Comparison of ENCODE assay signal across 7 cellular contexts in the genomic region with DNA sequence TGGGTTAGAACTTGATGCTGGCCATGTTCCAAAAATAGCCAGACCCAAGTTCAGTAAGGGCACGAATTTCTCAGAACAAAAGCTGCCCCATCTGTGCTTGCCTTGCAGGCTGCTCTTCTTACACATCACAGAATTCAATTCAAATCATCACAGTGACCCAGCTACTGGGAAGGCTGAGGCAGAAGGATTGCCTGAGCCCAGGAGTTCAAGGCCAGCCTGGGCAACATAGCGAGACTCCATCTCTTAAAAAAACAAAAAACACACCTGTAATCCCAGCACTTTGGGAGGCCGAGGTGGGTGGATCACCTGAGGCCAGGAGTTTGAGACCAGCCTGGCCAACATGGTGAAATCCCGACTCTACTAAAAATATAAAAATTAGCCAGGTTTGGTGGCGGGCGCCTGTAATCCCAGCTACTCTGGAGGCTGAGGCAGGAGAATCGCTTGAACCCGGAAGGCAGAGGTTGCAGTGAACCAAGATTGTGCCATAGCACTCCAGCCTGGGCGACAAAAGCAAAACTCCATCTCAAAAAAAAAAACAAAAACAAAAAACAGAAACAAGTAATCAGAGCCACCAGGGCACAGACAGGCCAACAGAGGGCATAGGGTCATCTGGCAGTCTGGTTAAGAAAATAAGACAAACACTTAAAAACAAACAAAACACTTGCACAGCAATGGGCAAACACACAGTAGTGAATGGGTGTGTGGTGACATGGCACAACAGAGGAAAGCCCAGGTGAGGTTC. TPM values are rescaled to one million over a fixed set of nuclear protein-coding genes. Genes with fewer than 3 reads are reported as not detected.
DNase-seq lines count a peak whose midpoint lies in the region; ATAC-seq and TF ChIP-seq lines count a peak whose summit lies in the region.
"Not testable (repeated sequence)": the region's sequence is repeated elsewhere in the genome, so short reads cannot be mapped to it uniquely, and the experiment has no call there.

No MANE protein-coding gene starts in this region.

- peak overlapping the region; percentile 90 for H3K4me3 Mint-ChIP-seq in activated T-helper 17 cell treated with anti-CD3 and anti-CD28 coated beads, Interleukin-2, amount 50 U/mL, for 72 hours
- peak overlapping the region; percentile 89 to 100 (median 97) for H3K4me3 Mint-ChIP-seq in naive B cell

- peaks cover 66% of the 10 kb centered on the region for H3K36me3 Mint-ChIP-seq in activated T-helper 17 cell treated with anti-CD3 and anti-CD28 coated beads, Interleukin-2, amount 50 U/mL, for 72 hours (ENCODE audit: low read depth)
- H3K36me3 Mint-ChIP-seq in naive B cell = not testable (repeated sequence)

- not testable (repeated sequence) for H3K9me3 ChIP-seq in OCI-LY7 (ENCODE audit: low read length); colonic mucosa; left ventricle myocardium inferior (replicated peaks)

- DNase-seq in GM12864 (ENCODE audit: low read depth); OCI-LY7 (ENCODE audit: low spot score); left ventricle myocardium inferior; naive B cell: not testable (repeated sequence)
- DNase-seq in colonic mucosa = peak; percentile 22

- H3K4me3 ChIP-seq in GM12864 (ENCODE audit: low read depth, low read length) (peak overlapping the region; percentile 95), OCI-LY7 (ENCODE audit: low read depth, low read length, poor library complexity, severe bottlenecking) (peak overlapping the region; percentile 80), colonic mucosa (peak overlapping the region; percentile 55), left ventricle myocardium inferior (peak overlapping the region; percentile 80), skin epidermis (peak overlapping the region in 6 of 7 experiments; percentile 31 to 97 (median 48))

- TSS peak; percentile 64 for BruUV-seq in OCI-LY7 (replicated peaks; lab: Mats Ljungman, UMichigan)

- intact Hi-C loops in OCI-LY7 (cut with micrococcal nuclease; ENCODE audit: unreplicated experiment) = loop anchor here (2.0 kb wide), 1 partner anchor 67 kb away; a partner anchor contains a TSS
- intact Hi-C loops in colonic mucosa (cut with DNase I); left ventricle myocardium inferior (cut with micrococcal nuclease): not testable (repeated sequence)

- TF ChIP-seq CTCF in GM12864 (IDR thresholded peaks at IDR 0.05; ENCODE audit: low read depth, low read length, missing control alignments); OCI-LY7 (conservative IDR thresholded peaks at IDR 0.05; ENCODE audit: low read length); colonic mucosa (IDR thresholded peaks at IDR 0.05); left ventricle myocardium inferior (IDR thresholded peaks at IDR 0.05; ENCODE audit: borderline replicate concordance): not testable (repeated sequence)

- POLR2A ChIA-PET in OCI-LY7 (lab: Charles Lee) = interaction anchor here (1.3 to 1.8 kb wide), 5 partner anchors 10 to 104 kb away, joined by 3 to 11 read pairs (median 5); no protein-coding TSS in a partner anchor

- H3K27me3 ChIP-seq in colonic mucosa; left ventricle myocardium inferior (ENCODE audit: low read depth): not testable (repeated sequence)

- not testable (repeated sequence) for H2AFZ ChIP-seq in OCI-LY7 (ENCODE audit: low read length)

- H3K9me2 ChIP-seq in OCI-LY7 (ENCODE audit: insufficient read depth, low read length) = not testable (repeated sequence)

- H3K27ac ChIP-seq in OCI-LY7 (ENCODE audit: low read depth, low read length, poor library complexity, severe bottlenecking) (peak overlapping the region; percentile 59), colonic mucosa (peak overlapping the region; percentile 91), left ventricle myocardium inferior (replicated peaks) (peak overlapping the region; percentile 98), skin epidermis (peak overlapping the region in 19 of 21 experiments; percentile 64 to 99 (median 95))

- H3K27me3 Mint-ChIP-seq in activated T-helper 17 cell treated with anti-CD3 and anti-CD28 coated beads, Interleukin-2, amount 50 U/mL, for 72 hours; naive B cell: not testable (repeated sequence)

- H3K36me3 ChIP-seq in OCI-LY7 (ENCODE audit: insufficient read depth, low read length) = peaks cover 50% of the 10 kb centered on the region
- H3K36me3 ChIP-seq in colonic mucosa = not testable (repeated sequence)
- H3K36me3 ChIP-seq in left ventricle myocardium inferior = peaks cover 30% of the 10 kb centered on the region

- ATAC-seq in activated T-helper 17 cell treated with anti-CD3 and anti-CD28 coated beads, Interleukin-2, amount 50 U/mL, for 72 hours (replicated peaks); naive B cell (ENCODE audit: low read depth in 2 of 2): not testable (repeated sequence)

- H3K4me1 Mint-ChIP-seq in activated T-helper 17 cell treated with anti-CD3 and anti-CD28 coated beads, Interleukin-2, amount 50 U/mL, for 72 hours = peaks cover 21% of the 10 kb centered on the region
- H3K4me1 Mint-ChIP-seq in naive B cell = peaks cover 60 to 79% (median 74%) of the 10 kb centered on the region in 3 donors

- H3K9ac ChIP-seq in colonic mucosa (ENCODE audit: low read depth in 2 of 2, low read length in 2 of 2) = peak overlapping the region in 1 of 2 donors; percentile 96

- peaks cover 51% of the 10 kb centered on the region for H3K4me1 ChIP-seq in OCI-LY7 (ENCODE audit: insufficient read depth, low read length, poor library complexity, severe bottlenecking)
- peaks cover 20% of the 10 kb centered on the region for H3K4me1 ChIP-seq in colonic mucosa
- peaks cover 89% of the 10 kb centered on the region for H3K4me1 ChIP-seq in left ventricle myocardium inferior

- H3K9me3 Mint-ChIP-seq in activated T-helper 17 cell treated with anti-CD3 and anti-CD28 coated beads, Interleukin-2, amount 50 U/mL, for 72 hours; naive B cell: not testable (repeated sequence)

- H3K27ac Mint-ChIP-seq in activated T-helper 17 cell treated with anti-CD3 and anti-CD28 coated beads, Interleukin-2, amount 50 U/mL, for 72 hours = not testable (repeated sequence)
- peak overlapping the region; percentile 98 to 100 (median 98) for H3K27ac Mint-ChIP-seq in naive B cell

- H4K20me1 ChIP-seq in OCI-LY7 (ENCODE audit: insufficient read depth, low read length) = not testable (repeated sequence)

- H3K4me2 ChIP-seq in OCI-LY7 (ENCODE audit: low read length) = peak overlapping the region; percentile 97

- H3K79me2 ChIP-seq in OCI-LY7 (ENCODE audit: insufficient read depth, low read depth, low read length) = peaks cover 61% of the 10 kb centered on the region

- CTCF ChIA-PET in OCI-LY7 (lab: Charles Lee; ENCODE audit: unreplicated experiment) = interaction anchor here (1.2 kb wide), 1 partner anchor 163 kb away, joined by 5 read pairs; no protein-coding TSS in a partner anchor

RNA-seq across cellular contexts. Expression of a gene that starts 1.7 kb away (rescaled TPM):
- total RNA-seq in OCI-LY7 (2014; rRNA removed; shearing (Covaris generic)) = 31.3 and 31.6 TPM in 2 replicates
- total RNA-seq in OCI-LY7 (2022) (54.6 and 58.0 TPM in 2 replicates), colonic mucosa (10 to 100 TPM; 23.8 to 30.4 TPM), left ventricle myocardium inferior (40.1 TPM)
- 10 to 100 TPM; 13.3 to 16.2 TPM for total RNA-seq in activated T-helper 17 cell treated with anti-CD3 and anti-CD28 coated beads, Interleukin-2, amount 50 U/mL, for 72 hours
- polyA plus RNA-seq in naive B cell (ENCODE audit: low read depth in 6 of 6) = 10 to 100 TPM in 5 of 6 donors, 1 to 10 TPM in 1; 8.8 to 26.8 (median 18.9) TPM

RNA-seq across cellular contexts. Expression of a gene that starts 1.9 kb away (rescaled TPM):
- total RNA-seq in OCI-LY7 (2014; rRNA removed; shearing (Covaris generic)) = 16.1 and 19.7 TPM in 2 replicates
- total RNA-seq in OCI-LY7 (2022) (51.3 and 65.8 TPM in 2 replicates), colonic mucosa (10 to 100 TPM in 1 of 2 donors, 1 to 10 TPM in 1; 8.4 to 14.5 TPM), left ventricle myocardium inferior (16.1 TPM)
- total RNA-seq in activated T-helper 17 cell treated with anti-CD3 and anti-CD28 coated beads, Interleukin-2, amount 50 U/mL, for 72 hours = 10 to 100 TPM; 11.3 to 18.2 TPM
- polyA plus RNA-seq in naive B cell (ENCODE audit: low read depth in 6 of 6) = 10 to 100 TPM in 2 of 6 donors, 1 to 10 TPM in 4; 1.9 to 19.0 (median 9.1) TPM

RNA-seq across cellular contexts. Expression of a gene that starts 42.1 kb away (rescaled TPM):
- 4.2 and 8.0 TPM in 2 replicates for total RNA-seq in OCI-LY7 (2014; rRNA removed; shearing (Covaris generic))
- total RNA-seq in OCI-LY7 (2022) (1.7 and 3.9 TPM in 2 replicates), colonic mucosa (not detected), left ventricle myocardium inferior (2.5 TPM)
- not detected for total RNA-seq in activated T-helper 17 cell treated with anti-CD3 and anti-CD28 coated beads, Interleukin-2, amount 50 U/mL, for 72 hours
- polyA plus RNA-seq in naive B cell (ENCODE audit: low read depth in 6 of 6) = 1 to 10 TPM in 1 of 6 donors, not detected in 5; 2.9 TPM

RNA-seq across cellular contexts. Expression of a gene that starts 43.5 kb away (rescaled TPM):
- total RNA-seq in OCI-LY7 (2014; rRNA removed; shearing (Covaris generic)) = not detected in 2 replicates
- not detected in 2 replicates for total RNA-seq in OCI-LY7 (2022)
- total RNA-seq in activated T-helper 17 cell treated with anti-CD3 and anti-CD28 coated beads, Interleukin-2, amount 50 U/mL, for 72 hours = not detected
- total RNA-seq in colonic mucosa = 1 to 10 TPM in 1 of 2 donors, not detected in 1; 3.1 TPM
- total RNA-seq in left ventricle myocardium inferior = 1,100 TPM
- polyA plus RNA-seq in naive B cell (ENCODE audit: low read depth in 6 of 6) = not detected

RNA-seq across cellular contexts. Expression of a gene that starts 54.6 kb away (rescaled TPM):
- total RNA-seq in OCI-LY7 (2014; rRNA removed; shearing (Covaris generic)) = not detected in 2 replicates
- not detected in 2 replicates for total RNA-seq in OCI-LY7 (2022)
- not detected for total RNA-seq in activated T-helper 17 cell treated with anti-CD3 and anti-CD28 coated beads, Interleukin-2, amount 50 U/mL, for 72 hours
- not detected for total RNA-seq in colonic mucosa
- total RNA-seq in left ventricle myocardium inferior = 119 TPM
- polyA plus RNA-seq in naive B cell (ENCODE audit: low read depth in 6 of 6) = not detected
